8 cellular contexts compared by ENCODE assay signal in the genomic region with DNA sequence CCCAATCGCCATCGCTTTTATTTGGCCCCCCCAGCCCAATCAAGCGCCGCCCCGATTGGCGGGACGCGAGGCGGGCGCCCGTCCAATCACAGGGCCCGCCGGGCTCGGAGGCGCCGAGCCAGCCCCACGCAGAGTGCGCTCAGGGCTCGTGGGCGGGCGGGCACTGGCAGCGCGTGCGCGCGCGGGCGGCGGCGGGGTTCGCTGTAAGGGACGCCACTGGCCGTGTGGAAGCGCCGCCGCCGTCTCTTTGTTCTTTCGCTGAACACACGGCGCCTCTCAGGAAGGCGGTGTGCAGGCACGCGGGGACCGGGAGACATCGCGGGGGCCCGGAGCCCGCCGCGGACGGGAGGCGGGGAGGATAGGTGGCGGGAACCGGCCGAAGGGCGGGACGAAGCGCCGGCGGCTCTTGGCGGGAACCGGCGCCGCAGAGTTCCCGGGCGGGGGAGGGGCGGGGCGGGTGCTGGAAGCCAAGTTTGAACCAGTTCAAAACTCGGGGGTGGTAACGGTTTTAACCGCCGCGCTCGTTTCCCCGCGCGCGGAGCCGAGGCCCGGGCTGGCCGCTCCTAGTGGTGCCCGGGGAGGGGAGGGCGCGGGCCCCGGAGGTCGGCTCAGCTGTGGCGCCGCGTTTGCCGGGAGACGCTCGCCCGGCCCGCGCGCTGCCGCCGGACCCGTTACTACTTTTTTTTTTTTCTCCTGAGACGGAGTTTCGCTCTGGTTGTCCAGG. TPM values are rescaled to one million over a fixed set of nuclear protein-coding genes. Genes with fewer than 3 reads are reported as not detected.
DNase-seq lines count a peak whose midpoint lies in the region; ATAC-seq, FAIRE-seq and TF ChIP-seq lines count a peak whose summit lies in the region.

No MANE protein-coding gene starts in this region.

- no peaks in the 10 kb centered on the region for H3K9me3 ChIP-seq in psoas muscle

- no peaks in the 10 kb centered on the region for H3K4me1 ChIP-seq in psoas muscle

- H3K27me3 ChIP-seq in psoas muscle (ENCODE audit: insufficient read depth in 3 of 3, low read length in 2 of 3) = no peaks in the 10 kb centered on the region

- intact Hi-C loops in left ventricle myocardium superior (cut with micrococcal nuclease) (loop anchor here (2.0 kb wide), 1 partner anchor 56 kb away; no protein-coding TSS in a partner anchor), psoas muscle (cut with DNase I) (loop anchor here in 1 of 2 donors (2.0 to 10.0 kb wide), 4 partner anchors 56 to 190 kb away; a partner anchor contains a TSS)

- TF ChIP-seq POLR2A in GM15510 (IDR thresholded peaks at IDR 0.05; ENCODE audit: borderline replicate concordance, extremely low read depth, insufficient read length) = peak; percentile 79

- peak; percentile 85 for ATAC-seq in HG02840 (IDR thresholded peaks at IDR 0.05; ENCODE audit: low FRiP score, unreplicated experiment)
- ATAC-seq in left ventricle myocardium superior = peak; percentile 100
- peak; percentile 98 to 99 (median 99) for ATAC-seq in psoas muscle

- peak overlapping the region; percentile 93 for H3K27ac ChIP-seq in psoas muscle

- FAIRE-seq in urothelium cell line (lab: Jason Lieb, UNC) = no peak

- H3K36me3 ChIP-seq in psoas muscle (ENCODE audit: insufficient read depth in 1 of 2, low read depth in 1 of 2) = no peaks in the 10 kb centered on the region

- H3K4me3 ChIP-seq in psoas muscle = peak overlapping the region; percentile 93

- DNase-seq in NCI-H1436 (lab: John Stamatoyannopoulos, UW) = peak; percentile 89
- peak; percentile 85 to 96 (median 88) for DNase-seq in T-helper 1 cell
- DNase-seq in amniotic stem cell (lab: John Stamatoyannopoulos, UW) = peak; percentile 83
- peak; percentile 97 for DNase-seq in left ventricle myocardium superior
- DNase-seq in psoas muscle = peak; percentile 94 to 96
- peak; percentile 83 for DNase-seq in urothelium cell line (ENCODE audit: low spot score)

- 0 to 1% (median 0%) methylated on average over 77 to 99 of the region's 101 CpGs for whole genome bisulfite sequencing in psoas muscle, 3 donors

- TF ChIP-seq CTCF in psoas muscle (IDR thresholded peaks at IDR 0.05) = no peak

RNA-seq across cellular contexts. Expression of a gene that starts 0.4 kb away (rescaled TPM):
- total RNA-seq in left ventricle myocardium superior (1.1 TPM), psoas muscle (1 to 10 TPM; 1.9 to 2.5 (median 2.3) TPM)
- 1 to 10 TPM; 2.1 to 4.6 (median 3.4) TPM for polyA plus RNA-seq in psoas muscle

Comparison
In these comparisons a context has a peak if more than half of its experiments do, and no peak if none do; other contexts are left out.
1. Peak in every context shown above with its lines: DNase-seq, ATAC-seq, H3K4me3 ChIP-seq and H3K27ac ChIP-seq.